In genomic region chr2:223217373-223217772, GRCh38 we compare ENCODE assay signal across 27 cellular contexts.
"Had no signal": no experiment of that assay in that cellular context is flagged by ENCODE, and none has a peak within 500 bp of the region (broad histone marks: within the 10 kb centered on the region; RNA-seq: fewer than 3 reads in every experiment).

No MANE protein-coding gene starts in this region.

- H3K27ac ChIP-seq: coronary artery, dorsolateral prefrontal cortex, ovary, thyroid gland, upper lobe of left lung had no signal

- H3K36me3 ChIP-seq: ovary, thyroid gland, upper lobe of left lung had no signal

- H3K27me3 ChIP-seq: ovary, thyroid gland, upper lobe of left lung had no signal

- ATAC-seq: left colon; naive thymus-derived CD4-positive, alpha-beta T cell; sciatic nerve; stimulated activated memory B cell treated with anti-CD40 and anti-IgM and Interleukin-4, amounts not matched to agents 10 μg/mL and 1 μg/mL and 100 μg/mL, for 72 hours; stimulated activated naive CD8-positive, alpha-beta T cell treated with anti-CD3 and anti-CD28 coated beads, Interleukin-15, amount 100 ng/mL, for 72 hours had no signal

- H3K4me3 ChIP-seq: coronary artery, dorsolateral prefrontal cortex, ovary, smooth muscle cell, thyroid gland, upper lobe of left lung had no signal

- DNase-seq: activated CD4-positive, alpha-beta T cell treated with anti-CD3 and anti-CD28 coated beads for 4 hours; activated CD4-positive, alpha-beta T cell treated with anti-CD3 and anti-CD28 coated beads, Interleukin-2, amount 50 U/mL, for 4 hours; activated effector memory CD4-positive, alpha-beta T cell treated with Interleukin-2 at 50 U/mL for 16 hours; activated naive CD4-positive, alpha-beta T cell treated with Interleukin-2 at 50 U/mL for 16 hours; activated T-cell treated with anti-CD3 and anti-CD28 coated beads for 4 hours; anterior cingulate cortex; dorsolateral prefrontal cortex; effector memory CD4-positive, alpha-beta T cell; foreskin fibroblast; head of caudate nucleus; hippocampal formation; kidney; left colon; naive thymus-derived CD4-positive, alpha-beta T cell; ovary; retina; stimulated activated CD4-positive, alpha-beta T cell treated with anti-CD3 and anti-CD28 coated beads, Interleukin-1b, Interleukin-23, amount 100 ng/mL, for 48 hours; stimulated activated CD4-positive, alpha-beta T cell treated with anti-CD3 and anti-CD28 coated beads, Interleukin-4, amount 100 ng/mL, for 4 hours; stimulated activated CD8-positive, alpha-beta memory T cell treated with anti-CD3 and anti-CD28 coated beads, Interleukin-4, amount 100 ng/mL, for 48 hours; stimulated activated naive CD8-positive, alpha-beta T cell treated with anti-CD3 and anti-CD28 coated beads, Interleukin-15, amount 100 ng/mL, for 72 hours; substantia nigra; thyroid gland; upper lobe of left lung had no signal

- FAIRE-seq: kidney had no signal
